In genomic region chr6:33298773-33299236, GRCh38 we compare ENCODE assay signal across 8 cellular contexts. TPM values are rescaled to one million over a fixed set of nuclear protein-coding genes. Genes with fewer than 3 reads are reported as not detected.
A peak's percentile ranks its signal among the peaks of the same experiment; 100 is the strongest.
DNase-seq lines count a peak whose midpoint lies in the region; ATAC-seq and TF ChIP-seq lines count a peak whose summit lies in the region.

A gene with protein sequence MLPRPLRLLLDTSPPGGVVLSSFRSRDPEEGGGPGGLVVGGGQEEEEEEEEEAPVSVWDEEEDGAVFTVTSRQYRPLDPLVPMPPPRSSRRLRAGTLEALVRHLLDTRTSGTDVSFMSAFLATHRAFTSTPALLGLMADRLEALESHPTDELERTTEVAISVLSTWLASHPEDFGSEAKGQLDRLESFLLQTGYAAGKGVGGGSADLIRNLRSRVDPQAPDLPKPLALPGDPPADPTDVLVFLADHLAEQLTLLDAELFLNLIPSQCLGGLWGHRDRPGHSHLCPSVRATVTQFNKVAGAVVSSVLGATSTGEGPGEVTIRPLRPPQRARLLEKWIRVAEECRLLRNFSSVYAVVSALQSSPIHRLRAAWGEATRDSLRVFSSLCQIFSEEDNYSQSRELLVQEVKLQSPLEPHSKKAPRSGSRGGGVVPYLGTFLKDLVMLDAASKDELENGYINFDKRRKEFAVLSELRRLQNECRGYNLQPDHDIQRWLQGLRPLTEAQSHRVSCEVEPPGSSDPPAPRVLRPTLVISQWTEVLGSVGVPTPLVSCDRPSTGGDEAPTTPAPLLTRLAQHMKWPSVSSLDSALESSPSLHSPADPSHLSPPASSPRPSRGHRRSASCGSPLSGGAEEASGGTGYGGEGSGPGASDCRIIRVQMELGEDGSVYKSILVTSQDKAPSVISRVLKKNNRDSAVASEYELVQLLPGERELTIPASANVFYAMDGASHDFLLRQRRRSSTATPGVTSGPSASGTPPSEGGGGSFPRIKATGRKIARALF (minus strand): TSS chr6:33298942. CDS start chr6:33298610, 332 bp downstream.

- no peaks in the 10 kb centered on the region for H3K9me3 ChIP-seq in skeletal muscle satellite cell (replicated peaks; ENCODE audit: low read length)

- H3K36me3 ChIP-seq in skeletal muscle satellite cell (ENCODE audit: insufficient read depth, low read length) = peaks cover 5% of the 10 kb centered on the region

- H3K4me3 ChIP-seq in cardiac fibroblast (replicated peaks in 1 of 2; ENCODE audit: low read depth in 2 of 2, low read length in 2 of 2) = peak within 1 kb of the TSS; percentile 63 to 80
- H3K4me3 ChIP-seq in skeletal muscle satellite cell (ENCODE audit: low read length) = peak within 1 kb of the TSS; percentile 87

- TF ChIP-seq CTCF in cardiac fibroblast (IDR thresholded peaks at IDR 0.05; ENCODE audit: low read depth, low read length) = no peak

- no peak for TF ChIP-seq RAD21 in Ishikawa (IDR thresholded peaks at IDR 0.05; ENCODE audit: low read depth)

- DNase-seq in CMK (ENCODE audit: low read depth) (peak; percentile 89), T-helper 2 cell (peak in 3 of 5 experiments; percentile 38 to 79 (median 56)), cardiac fibroblast (ENCODE audit: low read depth in 2 of 2) (peak in 1 of 2 donors; percentile 80), iPS-NIHi7 (ENCODE audit: extremely low spot score) (peak; percentile 31)

- TF ChIP-seq EP300 in Ishikawa (IDR thresholded peaks at IDR 0.05; ENCODE audit: borderline replicate concordance) = no peak

- H3K9ac ChIP-seq in skeletal muscle satellite cell (ENCODE audit: low read depth, low read length) = peak within 1 kb of the TSS; percentile 96

- peak within 1 kb of the TSS; percentile 89 for H3K4me2 ChIP-seq in skeletal muscle satellite cell (ENCODE audit: low read length)

- peaks cover 6% of the 10 kb centered on the region for H3K4me1 ChIP-seq in skeletal muscle satellite cell (ENCODE audit: control insufficient read depth, insufficient read depth, low read length)

- no peaks in the 10 kb centered on the region for H3K27me3 ChIP-seq in skeletal muscle satellite cell (ENCODE audit: control insufficient read depth, insufficient read depth, low read length)

- peak; percentile 22 for ATAC-seq in GM19455 (IDR thresholded peaks at IDR 0.05; ENCODE audit: unreplicated experiment)
- no peak for ATAC-seq in HG03565 (IDR thresholded peaks at IDR 0.05; ENCODE audit: unreplicated experiment)

TF ChIP-seq in Ishikawa, 13 proteins besides CTCF, POLR2A, EP300 and RAD21:
- TF ChIP-seq ZBTB7A (IDR thresholded peaks at IDR 0.05; ENCODE audit: low read depth) = peak; percentile 53; the same call in 1 of the 2 replicates
- no peak for TF ChIP-seq TEAD4 (IDR thresholded peaks at IDR 0.05)

RNA-seq across cellular contexts. Expression of the gene that starts here (rescaled TPM):
- total RNA-seq in skeletal muscle satellite cell (2012; rRNA removed) = 13.2 and 17.0 TPM in 2 replicates
